9 cellular contexts compared by ENCODE assay signal in genomic region chr10:127563718-127564553, GRCh38. TPM values are rescaled to one million over a fixed set of nuclear protein-coding genes. Genes with fewer than 3 reads are reported as not detected.
DNase-seq lines count a peak whose midpoint lies in the region; ATAC-seq, FAIRE-seq and TF ChIP-seq lines count a peak whose summit lies in the region.
"Had no signal": no experiment of that assay in that cellular context is flagged by ENCODE, and none has a peak within 500 bp of the region (broad histone marks: within the 10 kb centered on the region; RNA-seq: fewer than 3 reads in every experiment).

No MANE protein-coding gene starts in this region.

- no peaks in the 10 kb centered on the region for H3K4me1 Mint-ChIP-seq in activated CD4-positive, alpha-beta T cell treated with anti-CD3 and anti-CD28 coated beads, Interleukin-2, amount 10 ng/mL, durations not matched to agents 7 days and 5 days

- ATAC-seq in DND-41 (ENCODE audit: insufficient read depth, low read depth): peak; percentile 66; the same call in 1 of the 3 replicates

- H4K20me1 ChIP-seq in DND-41 (ENCODE audit: insufficient read depth, low read length): no peaks in the 10 kb centered on the region

- H3K9me3 ChIP-seq in DND-41 (ENCODE audit: insufficient read depth, low read length, severe bottlenecking): no peaks in the 10 kb centered on the region
- peaks cover 0 to 9% (median 0%) of the 10 kb centered on the region in 4 donors for H3K9me3 ChIP-seq in stomach

- no peaks in the 10 kb centered on the region for H3K36me3 Mint-ChIP-seq in activated CD4-positive, alpha-beta T cell treated with anti-CD3 and anti-CD28 coated beads, Interleukin-2, amount 10 ng/mL, durations not matched to agents 7 days and 5 days (ENCODE audit: low read depth)

- no peak overlapping the region for H3K4me2 ChIP-seq in DND-41 (ENCODE audit: insufficient read depth, low read length)

- no peak for TF ChIP-seq EP300 in stomach (IDR thresholded peaks at IDR 0.05)

- peaks cover 3% of the 10 kb centered on the region for H3K27me3 Mint-ChIP-seq in activated CD4-positive, alpha-beta T cell treated with anti-CD3 and anti-CD28 coated beads, Interleukin-2, amount 10 ng/mL, durations not matched to agents 7 days and 5 days

- no peak overlapping the region for H3K27ac ChIP-seq in DND-41 (ENCODE audit: low read length)
- no peak overlapping the region for H3K27ac ChIP-seq in stomach

- H3K4me3 ChIP-seq in DND-41 (ENCODE audit: low read depth in 1 of 2, low read length in 2 of 2) (no peak overlapping the region), H7 (ENCODE audit: insufficient read depth, low read depth, low read length) (no peak overlapping the region), stomach (no peak overlapping the region)

- no peak overlapping the region for H3K27ac Mint-ChIP-seq in activated CD4-positive, alpha-beta T cell treated with anti-CD3 and anti-CD28 coated beads, Interleukin-2, amount 10 ng/mL, durations not matched to agents 7 days and 5 days
- H3K27ac Mint-ChIP-seq: dendritic cell treated with granulocyte-macrophage colony-stimulating factor and Interleukin-4, amounts not matched to agents 40 ng/mL and 50 ng/mL, for 4 days had no signal

- intact Hi-C loops in stomach (cut with DNase I; ENCODE audit: low total_unique reads): no loop called here

- H3K9ac ChIP-seq in DND-41 (ENCODE audit: low read depth, low read length): no peak overlapping the region

- TF ChIP-seq POLR2A in stomach (IDR thresholded peaks at IDR 0.05): no peak

- no peak for FAIRE-seq in HTR-8/SVneo (lab: Jason Lieb, UNC)

- 57 to 68% (median 60%) methylated on average over 10 of the region's 10 CpGs for WGBS in stomach, 5 donors

- H3K79me2 ChIP-seq in DND-41 (ENCODE audit: insufficient read depth, low read length): no peaks in the 10 kb centered on the region

- CTCF ChIA-PET in activated CD4-positive, alpha-beta T cell treated with anti-CD3 and anti-CD28 coated beads, Interleukin-2, amount 10 ng/mL, durations not matched to agents 7 days and 5 days (lab: Charles Lee): no interaction called here

- H3K4me1 ChIP-seq in DND-41 (ENCODE audit: insufficient read depth, low read length) (no peaks in the 10 kb centered on the region), stomach (no peaks in the 10 kb centered on the region)

- peaks cover 8% of the 10 kb centered on the region for H3K9me3 Mint-ChIP-seq in activated CD4-positive, alpha-beta T cell treated with anti-CD3 and anti-CD28 coated beads, Interleukin-2, amount 10 ng/mL, durations not matched to agents 7 days and 5 days

- H2AFZ ChIP-seq in DND-41 (ENCODE audit: low read depth, low read length): no peak overlapping the region

- H3K36me3 ChIP-seq in DND-41 (ENCODE audit: insufficient read depth, low read length): no peaks in the 10 kb centered on the region
- no peaks in the 10 kb centered on the region for H3K36me3 ChIP-seq in H7 (replicated peaks; ENCODE audit: control insufficient read depth, insufficient read depth, low read length)
- no peaks in the 10 kb centered on the region for H3K36me3 ChIP-seq in stomach

- DNase-seq in DND-41: peak; percentile 39
- peak; percentile 60 for DNase-seq in H7
- DNase-seq in activated CD4-positive, alpha-beta T cell treated with anti-CD3 and anti-CD28 coated beads, Interleukin-2, amount 10 ng/mL, durations not matched to agents 7 days and 5 days: peak; percentile 35
- DNase-seq in kidney glomerular epithelial cell (lab: John Stamatoyannopoulos, UW): peak; percentile 3
- no peak for DNase-seq in stomach
- DNase-seq in HTR-8/SVneo (ENCODE audit: insufficient read length, low spot score): no peak
- DNase-seq in mesenteric fat pad (ENCODE audit: low spot score): no peak
- DNase-seq in NCI-H526 treated with DMSO at 0.1 percent for 48 hours (lab: John Stamatoyannopoulos, UW): no peak

- POLR2A ChIA-PET in activated CD4-positive, alpha-beta T cell treated with anti-CD3 and anti-CD28 coated beads, Interleukin-2, amount 10 ng/mL, durations not matched to agents 7 days and 5 days (lab: Charles Lee): no interaction called here

- no peak overlapping the region for H3K4me3 Mint-ChIP-seq in activated CD4-positive, alpha-beta T cell treated with anti-CD3 and anti-CD28 coated beads, Interleukin-2, amount 10 ng/mL, durations not matched to agents 7 days and 5 days
- H3K4me3 Mint-ChIP-seq: dendritic cell treated with granulocyte-macrophage colony-stimulating factor and Interleukin-4, amounts not matched to agents 40 ng/mL and 50 ng/mL, for 4 days had no signal

- H3K27me3 ChIP-seq in DND-41 (ENCODE audit: insufficient read depth, low read length, poor library complexity) (peaks cover 7% of the 10 kb centered on the region), H7 (ENCODE audit: control insufficient read depth, insufficient read depth, low read length) (no peaks in the 10 kb centered on the region), stomach (peaks cover 0 to 17% (median 0%) of the 10 kb centered on the region in 3 donors)

- TF ChIP-seq CTCF in DND-41 (IDR thresholded peaks at IDR 0.05; ENCODE audit: borderline replicate concordance, extremely low read depth, low read length, poor library complexity, severe bottlenecking) (peak; percentile 77), stomach (IDR thresholded peaks at IDR 0.05) (peak in 4 of 7 experiments; percentile 14 to 42 (median 30))

RNA-seq across cellular contexts. Expression of gene NPS, which starts 14.8 kb away (rescaled TPM):
- total RNA-seq in H7 (2014; rRNA removed; shearing (Covaris generic)): not detected in 2 replicates
- total RNA-seq in activated CD4-positive, alpha-beta T cell treated with anti-CD3 and anti-CD28 coated beads, Interleukin-2, amount 10 ng/mL, durations not matched to agents 7 days and 5 days: not detected
- total RNA-seq in stomach (not detected), mesenteric fat pad (not detected)
- polyA plus RNA-seq in stomach: not detected

Comparison
In these comparisons a context has a peak if more than half of its experiments do, and no peak if none do; other contexts are left out.
1. DNase-seq: peak in DND-41 (single experiment), H7 (single experiment), activated CD4-positive, alpha-beta T cell treated with anti-CD3 and anti-CD28 coated beads, Interleukin-2, amount 10 ng/mL, durations not matched to agents 7 days and 5 days (single experiment) and kidney glomerular epithelial cell (single experiment); none in stomach (single experiment), HTR-8/SVneo (single experiment), mesenteric fat pad (single experiment) and NCI-H526 treated with DMSO at 0.1 percent for 48 hours (single experiment).